Comparison of ENCODE assay signal across 8 cellular contexts in genomic region chr11:76859708-76860233, GRCh38. TPM values are rescaled to one million over a fixed set of nuclear protein-coding genes. Genes with fewer than 3 reads are reported as not detected.
DNase-seq lines count a peak whose midpoint lies in the region; ATAC-seq and TF ChIP-seq lines count a peak whose summit lies in the region.

No MANE protein-coding gene starts in this region.

- WGBS in heart left ventricle, 4 donors, result 89 to 93% (median 93%) methylated on average over 14 of the region's 14 CpGs

- TF ChIP-seq POLR2A in heart left ventricle (IDR thresholded peaks at IDR 0.05), result no peak
- no peak for TF ChIP-seq POLR2A in uterus (IDR thresholded peaks at IDR 0.05)

- H3K4me3 ChIP-seq in heart left ventricle (no peak overlapping the region), ascending aorta (no peak overlapping the region), uterus (no peak overlapping the region)

- ATAC-seq in heart left ventricle (no peak), Right ventricle myocardium superior (ENCODE audit: poor library complexity) (no peak), GM21786 (IDR thresholded peaks at IDR 0.05; ENCODE audit: unreplicated experiment) (no peak)
- ATAC-seq in naive thymus-derived CD8-positive, alpha-beta T cell, result no peak

- peak overlapping the region; percentile 73 to 91 (median 77) for H3K4me3 Mint-ChIP-seq in naive thymus-derived CD8-positive, alpha-beta T cell

- H3K4me1 Mint-ChIP-seq in naive thymus-derived CD8-positive, alpha-beta T cell, result peaks cover 9 to 40% (median 34%) of the 10 kb centered on the region in 4 donors

- no peak for TF ChIP-seq CTCF in heart left ventricle (IDR thresholded peaks at IDR 0.05)
- no peak for TF ChIP-seq CTCF in ascending aorta (IDR thresholded peaks at IDR 0.05)
- TF ChIP-seq CTCF in uterus (IDR thresholded peaks at IDR 0.05), result no peak

- H3K36me3 Mint-ChIP-seq in naive thymus-derived CD8-positive, alpha-beta T cell, result no peaks in the 10 kb centered on the region

- intact Hi-C loops in heart left ventricle (cut with DNase I), result loop anchor here in 5 of 10 donors (5.0 to 10.0 kb wide), 5 partner anchors 45 to 58 kb away; no protein-coding TSS in a partner anchor
- intact Hi-C loops in Right ventricle myocardium superior (cut with DNase I), result loop anchor here (10.0 kb wide), 2 partner anchors 45 to 55 kb away; no protein-coding TSS in a partner anchor
- intact Hi-C loops in ascending aorta (cut with DNase I), result loop anchor here (2.0 to 10.0 kb wide), 4 partner anchors 53 to 625 kb away; partner anchors contain the start of gene EMSY
- intact Hi-C loops in uterus (cut with DNase I; ENCODE audit: low total_unique reads), result no loop called here

- H3K27me3 Mint-ChIP-seq in naive thymus-derived CD8-positive, alpha-beta T cell, result no peaks in the 10 kb centered on the region

- H3K9me3 ChIP-seq in heart left ventricle, result no peaks in the 10 kb centered on the region
- H3K9me3 ChIP-seq in ascending aorta, result no peaks in the 10 kb centered on the region
- no peaks in the 10 kb centered on the region for H3K9me3 ChIP-seq in uterus

- peaks cover 0 to 70% (median 16%) of the 10 kb centered on the region in 12 donors for H3K4me1 ChIP-seq in heart left ventricle
- peaks cover 0 to 12% of the 10 kb centered on the region in 2 donors for H3K4me1 ChIP-seq in ascending aorta
- H3K4me1 ChIP-seq in uterus, result no peaks in the 10 kb centered on the region

- H3K9me3 Mint-ChIP-seq in naive thymus-derived CD8-positive, alpha-beta T cell, result no peaks in the 10 kb centered on the region

- H3K27me3 ChIP-seq in heart left ventricle (no peaks in the 10 kb centered on the region), ascending aorta (no peaks in the 10 kb centered on the region), uterus (no peaks in the 10 kb centered on the region)

- DNase-seq in heart left ventricle, result peak in 1 of 5 donors; percentile 39
- DNase-seq in Right ventricle myocardium superior, result no peak
- DNase-seq in ascending aorta (ENCODE audit: low spot score in 2 of 2), result no peak
- no peak for DNase-seq in naive thymus-derived CD8-positive, alpha-beta T cell
- no peak for DNase-seq in uterus
- no peak for DNase-seq in NCI-H2081 treated with DMSO at 0.1 percent for 48 hours (lab: John Stamatoyannopoulos, UW)
- no peak for DNase-seq in NCI-H2107 (lab: John Stamatoyannopoulos, UW)

- POLR2A ChIA-PET in naive thymus-derived CD8-positive, alpha-beta T cell (lab: Charles Lee), result interaction anchor here (0.6 kb wide), 1 partner anchor 1247 kb away, joined by 3 read pairs; no protein-coding TSS in a partner anchor

- H3K27ac ChIP-seq in heart left ventricle (peak overlapping the region; percentile 52 to 93 (median 88)), ascending aorta (peak overlapping the region; percentile 87 to 88), uterus (peak overlapping the region; percentile 86 to 89)

- H3K36me3 ChIP-seq in heart left ventricle (no peaks in the 10 kb centered on the region), ascending aorta (no peaks in the 10 kb centered on the region), uterus (no peaks in the 10 kb centered on the region)

- H3K27ac Mint-ChIP-seq in naive thymus-derived CD8-positive, alpha-beta T cell, result peak overlapping the region in 8 of 10 donors; percentile 50 to 92 (median 82)

RNA-seq across cellular contexts. Expression of gene ACER3, which starts 0.9 kb away (rescaled TPM):
- total RNA-seq in heart left ventricle, result 10 to 100 TPM in 5 of 9 donors, 1 to 10 TPM in 4; 4.8 to 17.0 (median 12.8) TPM
- polyA plus RNA-seq in heart left ventricle, result 1 to 10 TPM; 3.2 to 5.9 TPM
- total RNA-seq in Right ventricle myocardium superior, result 10.3 TPM
- total RNA-seq in ascending aorta, result 10.5 TPM
- total RNA-seq in naive thymus-derived CD8-positive, alpha-beta T cell, result 1 to 10 TPM; 6.4 to 7.8 TPM
- 1 to 10 TPM; 3.1 to 6.3 (median 3.5) TPM for polyA plus RNA-seq in naive thymus-derived CD8-positive, alpha-beta T cell
- total RNA-seq in uterus, result 10 to 100 TPM in 3 of 4 donors, 1 to 10 TPM in 1; 6.5 to 58.9 (median 27.4) TPM
